18 cellular contexts compared by ENCODE assay signal in genomic region chr14:88452231-88452630, GRCh38.
"Had no signal": no experiment of that assay in that cellular context is flagged by ENCODE, and none has a peak within 500 bp of the region (broad histone marks: within the 10 kb centered on the region; RNA-seq: fewer than 3 reads in every experiment).

No MANE protein-coding gene starts in this region.

- H3K36me3 ChIP-seq: brain microvascular endothelial cell, colonic mucosa, vagina had no signal

- H3K9me3 ChIP-seq: colonic mucosa, suprapubic skin, vagina had no signal

- H3K27me3 ChIP-seq: brain microvascular endothelial cell, colonic mucosa, left lung, right atrium auricular region, suprapubic skin, vagina had no signal

- H3K4me3 ChIP-seq: colonic mucosa, left lung, right atrium auricular region, suprapubic skin, vagina had no signal

- DNase-seq: activated CD4-positive, alpha-beta T cell treated with anti-CD3 and anti-CD28 coated beads, Interleukin-2, amount 10 ng/mL, durations not matched to agents 24 days and 14 days; activated CD8-positive, alpha-beta memory T cell treated with anti-CD3 and anti-CD28 coated beads, Interleukin-2, amount 50 U/mL, for 4 hours; activated effector memory CD4-positive, alpha-beta T cell treated with Interleukin-2 at 50 U/mL for 16 hours; activated naive CD4-positive, alpha-beta T cell treated with anti-CD3 and anti-CD28 coated beads, Interleukin-2, amount 50 U/mL, for 16 hours; activated T-cell treated with anti-CD3 and anti-CD28 coated beads, Interleukin-2, amount 50 U/mL, for 4 hours; aorta; brain microvascular endothelial cell; central memory CD4-positive, alpha-beta T cell; colonic mucosa; left lung; mammary epithelial cell; stimulated activated naive CD8-positive, alpha-beta T cell treated with anti-CD3 and anti-CD28 coated beads, Interleukin-15, amount 100 ng/mL, for 72 hours; T-helper 2 cell; trophoblast cell had no signal

- H3K27ac ChIP-seq: brain microvascular endothelial cell, colonic mucosa, left lung, right atrium auricular region, suprapubic skin, vagina had no signal

- H3K4me1 ChIP-seq: colonic mucosa, left lung, right atrium auricular region, suprapubic skin, vagina had no signal

- H3K27me3 Mint-ChIP-seq: activated CD4-positive, alpha-beta T cell treated with anti-CD3 and anti-CD28 coated beads, Interleukin-2, amount 10 ng/mL, durations not matched to agents 24 days and 14 days; progenitor cell of endocrine pancreas; stimulated activated naive CD8-positive, alpha-beta T cell treated with anti-CD3 and anti-CD28 coated beads, Interleukin-15, amount 100 ng/mL, for 72 hours had no signal

- ATAC-seq: activated T-cell treated with anti-CD3 and anti-CD28 coated beads, Interleukin-2, amount 50 U/mL, for 4 hours; left lung; stimulated activated naive CD8-positive, alpha-beta T cell treated with anti-CD3 and anti-CD28 coated beads, Interleukin-15, amount 100 ng/mL, for 72 hours had no signal

- H3K4me3 Mint-ChIP-seq: activated CD4-positive, alpha-beta T cell treated with anti-CD3 and anti-CD28 coated beads, Interleukin-2, amount 10 ng/mL, durations not matched to agents 24 days and 14 days; activated T-cell treated with anti-CD3 and anti-CD28 coated beads, Interleukin-2, amount 50 U/mL, for 4 hours; stimulated activated naive CD8-positive, alpha-beta T cell treated with anti-CD3 and anti-CD28 coated beads, Interleukin-15, amount 100 ng/mL, for 72 hours had no signal

- H3K4me1 Mint-ChIP-seq: activated CD4-positive, alpha-beta T cell treated with anti-CD3 and anti-CD28 coated beads, Interleukin-2, amount 10 ng/mL, durations not matched to agents 24 days and 14 days; stimulated activated naive CD8-positive, alpha-beta T cell treated with anti-CD3 and anti-CD28 coated beads, Interleukin-15, amount 100 ng/mL, for 72 hours had no signal

- H3K27ac Mint-ChIP-seq: activated CD4-positive, alpha-beta T cell treated with anti-CD3 and anti-CD28 coated beads, Interleukin-2, amount 10 ng/mL, durations not matched to agents 24 days and 14 days; progenitor cell of endocrine pancreas; stimulated activated naive CD8-positive, alpha-beta T cell treated with anti-CD3 and anti-CD28 coated beads, Interleukin-15, amount 100 ng/mL, for 72 hours had no signal
